Comparison of ENCODE assay signal across 1 cellular context in the genomic region with DNA sequence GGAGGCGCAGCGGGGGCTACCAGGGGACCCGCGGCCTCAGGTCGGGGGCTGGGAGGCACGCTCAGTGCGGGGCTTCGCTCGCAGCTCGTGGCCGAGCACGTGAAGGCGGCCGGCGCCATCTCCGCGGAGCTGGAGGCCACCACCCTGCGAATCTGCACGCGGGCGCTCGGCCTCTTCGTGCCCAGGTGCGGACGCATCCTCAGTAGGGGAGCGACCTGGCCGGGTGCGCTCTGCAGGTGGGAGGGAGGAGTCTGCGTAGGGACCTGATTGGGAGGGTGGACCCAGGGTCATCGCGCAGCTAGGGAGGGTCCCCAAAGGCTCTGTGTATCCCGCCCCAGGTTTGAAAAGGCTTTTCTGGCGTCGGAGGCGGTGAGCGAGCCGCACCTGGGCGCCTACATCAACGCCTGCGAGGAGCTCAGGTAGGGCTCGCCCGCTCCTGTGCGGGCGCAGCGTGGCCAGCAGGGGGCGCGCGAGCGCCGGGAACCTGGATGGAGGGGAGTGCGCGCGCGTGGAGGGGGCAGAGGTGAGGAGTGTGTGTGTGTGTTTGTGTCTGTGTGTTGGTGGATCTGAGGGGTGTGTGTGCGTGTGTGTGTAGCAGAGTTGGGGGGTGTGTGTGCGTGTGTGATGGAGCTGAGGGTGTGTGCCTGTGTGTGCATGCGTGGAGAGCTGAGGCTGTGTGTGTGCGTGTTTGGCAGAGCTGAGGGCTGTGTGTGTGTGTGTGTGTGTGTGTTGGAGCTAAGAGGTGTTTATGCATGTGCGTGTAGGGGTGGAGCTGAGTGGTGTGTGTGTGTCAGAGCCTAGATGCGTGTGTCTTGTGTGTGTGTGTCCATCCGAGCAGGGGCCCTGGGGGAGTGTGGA.
A peak's percentile ranks its signal among the peaks of the same experiment; 100 is the strongest.
TF ChIP-seq lines count a peak whose summit lies in the region.

No MANE protein-coding gene starts in this region.

TF ChIP-seq in K562, 482 proteins besides CTCF, POLR2A, EP300 and RAD21 (continued from another document and continues in another):
- TF ChIP-seq GATAD2A (IDR thresholded peaks at IDR 0.05) (peak; percentile 58; the same call in 1 of the 2 replicates), ZNF217 (CRISPR knock-in tag; IDR thresholded peaks at IDR 0.05) (no peak), SP2 (IDR thresholded peaks at IDR 0.05; ENCODE audit: extremely low read depth, low read depth, low read length, poor library complexity, severe bottlenecking) (no peak), CHCHD3 (CRISPR knock-in tag; IDR thresholded peaks at IDR 0.05) (no peak), SAFB (IDR thresholded peaks at IDR 0.05; ENCODE audit: borderline replicate concordance, low read depth, low read length) (0 out of 2 replicates have a peak, but pooled peaks have one; percentile 26), HDAC8 (tag; IDR thresholded peaks at IDR 0.05) (no peak), HMG20A (CRISPR knock-in tag; conservative IDR thresholded peaks at IDR 0.05) (no peak), ATF7 (IDR thresholded peaks at IDR 0.05) (peak; percentile 28; the same call in 1 of the 2 replicates), BDP1 (IDR thresholded peaks at IDR 0.05; ENCODE audit: insufficient read depth, insufficient read length) (no peak), CBX5 (IDR thresholded peaks at IDR 0.05; ENCODE audit: borderline replicate concordance, low read depth) (no peak), FOXM1 (IDR thresholded peaks at IDR 0.05; ENCODE audit: low read depth) (no peak), FOXM1 (CRISPR knock-in tag; IDR thresholded peaks at IDR 0.05; ENCODE audit: low read depth) (no peak), HNRNPL (IDR thresholded peaks at IDR 0.05; ENCODE audit: low read depth, low read length) (no peak), CBX8 (IDR thresholded peaks at IDR 0.05; ENCODE audit: borderline replicate concordance, extremely low read depth, low read depth, low read length, poor library complexity, severe bottlenecking) (no peak), EZH2 (IDR thresholded peaks at IDR 0.05; ENCODE audit: borderline replicate concordance, low read depth, low read length) (no peak), TFAM (CRISPR knock-in tag; conservative IDR thresholded peaks at IDR 0.05) (no peak), SRSF3 (IDR thresholded peaks at IDR 0.05; ENCODE audit: insufficient read depth, low read length) (no peak), NCOA4 (IDR thresholded peaks at IDR 0.05; ENCODE audit: partially characterized antibody) (no peak), SMARCA4 (IDR thresholded peaks at IDR 0.05) (peak; percentile 46; the same call in 1 of the 2 replicates), FOXJ2 (tag; IDR thresholded peaks at IDR 0.05) (no peak), ATF1 (CRISPR knock-in tag; IDR thresholded peaks at IDR 0.05) (no peak), ATF1 (tag; IDR thresholded peaks at IDR 0.05) (0 out of 2 replicates have a peak, but pooled peaks have one; percentile 21), C11orf30 (IDR thresholded peaks at IDR 0.05; ENCODE audit: low read depth) (no peak), SRSF1 (IDR thresholded peaks at IDR 0.05; ENCODE audit: low read depth, low read length) (no peak), GTF2F1 (IDR thresholded peaks at IDR 0.05; ENCODE audit: low read depth, low read length) (no peak), POLR2B (IDR thresholded peaks at IDR 0.05; ENCODE audit: low read depth, partially characterized antibody) (peak; percentile 61), NR2F6 (CRISPR knock-in tag; IDR thresholded peaks at IDR 0.05) (0 out of 2 replicates have a peak, but pooled peaks have one; percentile 12), POU5F1 (IDR thresholded peaks at IDR 0.05; ENCODE audit: borderline replicate concordance, low read depth, low read length, partially characterized antibody) (no peak), ZNF133 (CRISPR knock-in tag; IDR thresholded peaks at IDR 0.05) (no peak), RHOXF2B (CRISPR knock-in tag; conservative IDR thresholded peaks at IDR 0.05) (no peak), BCOR (IDR thresholded peaks at IDR 0.05) (peak; percentile 67; the same call in 1 of the 2 replicates)
- TF ChIP-seq, protein P1, sequence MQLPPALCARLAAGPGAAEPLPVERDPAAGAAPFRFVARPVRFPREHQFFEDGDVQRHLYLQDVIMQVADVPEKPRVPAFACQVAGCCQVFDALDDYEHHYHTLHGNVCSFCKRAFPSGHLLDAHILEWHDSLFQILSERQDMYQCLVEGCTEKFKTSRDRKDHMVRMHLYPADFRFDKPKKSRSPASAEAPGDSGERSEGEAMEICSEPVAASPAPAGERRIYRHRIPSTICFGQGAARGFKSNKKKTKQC (CRISPR knock-in tag; IDR thresholded peaks at IDR 0.05) = no peak
- TF ChIP-seq, protein P2, sequence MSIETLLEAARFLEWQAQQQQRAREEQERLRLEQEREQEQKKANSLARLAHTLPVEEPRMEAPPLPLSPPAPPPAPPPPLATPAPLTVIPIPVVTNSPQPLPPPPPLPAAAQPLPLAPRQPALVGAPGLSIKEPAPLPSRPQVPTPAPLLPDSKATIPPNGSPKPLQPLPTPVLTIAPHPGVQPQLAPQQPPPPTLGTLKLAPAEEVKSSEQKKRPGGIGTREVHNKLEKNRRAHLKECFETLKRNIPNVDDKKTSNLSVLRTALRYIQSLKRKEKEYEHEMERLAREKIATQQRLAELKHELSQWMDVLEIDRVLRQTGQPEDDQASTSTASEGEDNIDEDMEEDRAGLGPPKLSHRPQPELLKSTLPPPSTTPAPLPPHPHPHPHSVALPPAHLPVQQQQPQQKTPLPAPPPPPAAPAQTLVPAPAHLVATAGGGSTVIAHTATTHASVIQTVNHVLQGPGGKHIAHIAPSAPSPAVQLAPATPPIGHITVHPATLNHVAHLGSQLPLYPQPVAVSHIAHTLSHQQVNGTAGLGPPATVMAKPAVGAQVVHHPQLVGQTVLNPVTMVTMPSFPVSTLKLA (conservative IDR thresholded peaks at IDR 0.05) = peak in 1 of 2 experiments; percentile 69; a peak in 3 of 4 replicates
- TF ChIP-seq, protein P3, sequence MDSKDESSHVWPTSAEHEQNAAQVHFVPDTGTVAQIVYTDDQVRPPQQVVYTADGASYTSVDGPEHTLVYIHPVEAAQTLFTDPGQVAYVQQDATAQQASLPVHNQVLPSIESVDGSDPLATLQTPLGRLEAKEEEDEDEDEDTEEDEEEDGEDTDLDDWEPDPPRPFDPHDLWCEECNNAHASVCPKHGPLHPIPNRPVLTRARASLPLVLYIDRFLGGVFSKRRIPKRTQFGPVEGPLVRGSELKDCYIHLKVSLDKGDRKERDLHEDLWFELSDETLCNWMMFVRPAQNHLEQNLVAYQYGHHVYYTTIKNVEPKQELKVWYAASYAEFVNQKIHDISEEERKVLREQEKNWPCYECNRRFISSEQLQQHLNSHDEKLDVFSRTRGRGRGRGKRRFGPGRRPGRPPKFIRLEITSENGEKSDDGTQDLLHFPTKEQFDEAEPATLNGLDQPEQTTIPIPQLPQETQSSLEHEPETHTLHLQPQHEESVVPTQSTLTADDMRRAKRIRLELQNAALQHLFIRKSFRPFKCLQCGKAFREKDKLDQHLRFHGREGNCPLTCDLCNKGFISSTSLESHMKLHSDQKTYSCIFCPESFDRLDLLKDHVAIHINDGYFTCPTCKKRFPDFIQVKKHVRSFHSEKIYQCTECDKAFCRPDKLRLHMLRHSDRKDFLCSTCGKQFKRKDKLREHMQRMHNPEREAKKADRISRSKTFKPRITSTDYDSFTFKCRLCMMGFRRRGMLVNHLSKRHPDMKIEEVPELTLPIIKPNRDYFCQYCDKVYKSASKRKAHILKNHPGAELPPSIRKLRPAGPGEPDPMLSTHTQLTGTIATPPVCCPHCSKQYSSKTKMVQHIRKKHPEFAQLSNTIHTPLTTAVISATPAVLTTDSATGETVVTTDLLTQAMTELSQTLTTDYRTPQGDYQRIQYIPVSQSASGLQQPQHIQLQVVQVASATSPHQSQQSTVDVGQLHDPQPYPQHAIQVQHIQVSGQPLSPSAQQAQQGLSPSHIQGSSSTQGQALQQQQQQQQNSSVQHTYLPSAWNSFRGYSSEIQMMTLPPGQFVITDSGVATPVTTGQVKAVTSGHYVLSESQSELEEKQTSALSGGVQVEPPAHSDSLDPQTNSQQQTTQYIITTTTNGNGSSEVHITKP (IDR thresholded peaks at IDR 0.05; ENCODE audit: partially characterized antibody) = no peak
- TF ChIP-seq, protein P4, sequence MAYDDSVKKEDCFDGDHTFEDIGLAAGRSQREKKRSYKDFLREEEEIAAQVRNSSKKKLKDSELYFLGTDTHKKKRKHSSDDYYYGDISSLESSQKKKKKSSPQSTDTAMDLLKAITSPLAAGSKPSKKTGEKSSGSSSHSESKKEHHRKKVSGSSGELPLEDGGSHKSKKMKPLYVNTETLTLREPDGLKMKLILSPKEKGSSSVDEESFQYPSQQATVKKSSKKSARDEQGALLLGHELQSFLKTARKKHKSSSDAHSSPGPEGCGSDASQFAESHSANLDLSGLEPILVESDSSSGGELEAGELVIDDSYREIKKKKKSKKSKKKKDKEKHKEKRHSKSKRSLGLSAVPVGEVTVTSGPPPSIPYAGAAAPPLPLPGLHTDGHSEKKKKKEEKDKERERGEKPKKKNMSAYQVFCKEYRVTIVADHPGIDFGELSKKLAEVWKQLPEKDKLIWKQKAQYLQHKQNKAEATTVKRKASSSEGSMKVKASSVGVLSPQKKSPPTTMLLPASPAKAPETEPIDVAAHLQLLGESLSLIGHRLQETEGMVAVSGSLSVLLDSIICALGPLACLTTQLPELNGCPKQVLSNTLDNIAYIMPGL (CRISPR knock-in tag; IDR thresholded peaks at IDR 0.05) = no peak
- TF ChIP-seq, protein P5, sequence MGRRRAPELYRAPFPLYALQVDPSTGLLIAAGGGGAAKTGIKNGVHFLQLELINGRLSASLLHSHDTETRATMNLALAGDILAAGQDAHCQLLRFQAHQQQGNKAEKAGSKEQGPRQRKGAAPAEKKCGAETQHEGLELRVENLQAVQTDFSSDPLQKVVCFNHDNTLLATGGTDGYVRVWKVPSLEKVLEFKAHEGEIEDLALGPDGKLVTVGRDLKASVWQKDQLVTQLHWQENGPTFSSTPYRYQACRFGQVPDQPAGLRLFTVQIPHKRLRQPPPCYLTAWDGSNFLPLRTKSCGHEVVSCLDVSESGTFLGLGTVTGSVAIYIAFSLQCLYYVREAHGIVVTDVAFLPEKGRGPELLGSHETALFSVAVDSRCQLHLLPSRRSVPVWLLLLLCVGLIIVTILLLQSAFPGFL (CRISPR knock-in tag; IDR thresholded peaks at IDR 0.05) = no peak
- TF ChIP-seq, protein P6, sequence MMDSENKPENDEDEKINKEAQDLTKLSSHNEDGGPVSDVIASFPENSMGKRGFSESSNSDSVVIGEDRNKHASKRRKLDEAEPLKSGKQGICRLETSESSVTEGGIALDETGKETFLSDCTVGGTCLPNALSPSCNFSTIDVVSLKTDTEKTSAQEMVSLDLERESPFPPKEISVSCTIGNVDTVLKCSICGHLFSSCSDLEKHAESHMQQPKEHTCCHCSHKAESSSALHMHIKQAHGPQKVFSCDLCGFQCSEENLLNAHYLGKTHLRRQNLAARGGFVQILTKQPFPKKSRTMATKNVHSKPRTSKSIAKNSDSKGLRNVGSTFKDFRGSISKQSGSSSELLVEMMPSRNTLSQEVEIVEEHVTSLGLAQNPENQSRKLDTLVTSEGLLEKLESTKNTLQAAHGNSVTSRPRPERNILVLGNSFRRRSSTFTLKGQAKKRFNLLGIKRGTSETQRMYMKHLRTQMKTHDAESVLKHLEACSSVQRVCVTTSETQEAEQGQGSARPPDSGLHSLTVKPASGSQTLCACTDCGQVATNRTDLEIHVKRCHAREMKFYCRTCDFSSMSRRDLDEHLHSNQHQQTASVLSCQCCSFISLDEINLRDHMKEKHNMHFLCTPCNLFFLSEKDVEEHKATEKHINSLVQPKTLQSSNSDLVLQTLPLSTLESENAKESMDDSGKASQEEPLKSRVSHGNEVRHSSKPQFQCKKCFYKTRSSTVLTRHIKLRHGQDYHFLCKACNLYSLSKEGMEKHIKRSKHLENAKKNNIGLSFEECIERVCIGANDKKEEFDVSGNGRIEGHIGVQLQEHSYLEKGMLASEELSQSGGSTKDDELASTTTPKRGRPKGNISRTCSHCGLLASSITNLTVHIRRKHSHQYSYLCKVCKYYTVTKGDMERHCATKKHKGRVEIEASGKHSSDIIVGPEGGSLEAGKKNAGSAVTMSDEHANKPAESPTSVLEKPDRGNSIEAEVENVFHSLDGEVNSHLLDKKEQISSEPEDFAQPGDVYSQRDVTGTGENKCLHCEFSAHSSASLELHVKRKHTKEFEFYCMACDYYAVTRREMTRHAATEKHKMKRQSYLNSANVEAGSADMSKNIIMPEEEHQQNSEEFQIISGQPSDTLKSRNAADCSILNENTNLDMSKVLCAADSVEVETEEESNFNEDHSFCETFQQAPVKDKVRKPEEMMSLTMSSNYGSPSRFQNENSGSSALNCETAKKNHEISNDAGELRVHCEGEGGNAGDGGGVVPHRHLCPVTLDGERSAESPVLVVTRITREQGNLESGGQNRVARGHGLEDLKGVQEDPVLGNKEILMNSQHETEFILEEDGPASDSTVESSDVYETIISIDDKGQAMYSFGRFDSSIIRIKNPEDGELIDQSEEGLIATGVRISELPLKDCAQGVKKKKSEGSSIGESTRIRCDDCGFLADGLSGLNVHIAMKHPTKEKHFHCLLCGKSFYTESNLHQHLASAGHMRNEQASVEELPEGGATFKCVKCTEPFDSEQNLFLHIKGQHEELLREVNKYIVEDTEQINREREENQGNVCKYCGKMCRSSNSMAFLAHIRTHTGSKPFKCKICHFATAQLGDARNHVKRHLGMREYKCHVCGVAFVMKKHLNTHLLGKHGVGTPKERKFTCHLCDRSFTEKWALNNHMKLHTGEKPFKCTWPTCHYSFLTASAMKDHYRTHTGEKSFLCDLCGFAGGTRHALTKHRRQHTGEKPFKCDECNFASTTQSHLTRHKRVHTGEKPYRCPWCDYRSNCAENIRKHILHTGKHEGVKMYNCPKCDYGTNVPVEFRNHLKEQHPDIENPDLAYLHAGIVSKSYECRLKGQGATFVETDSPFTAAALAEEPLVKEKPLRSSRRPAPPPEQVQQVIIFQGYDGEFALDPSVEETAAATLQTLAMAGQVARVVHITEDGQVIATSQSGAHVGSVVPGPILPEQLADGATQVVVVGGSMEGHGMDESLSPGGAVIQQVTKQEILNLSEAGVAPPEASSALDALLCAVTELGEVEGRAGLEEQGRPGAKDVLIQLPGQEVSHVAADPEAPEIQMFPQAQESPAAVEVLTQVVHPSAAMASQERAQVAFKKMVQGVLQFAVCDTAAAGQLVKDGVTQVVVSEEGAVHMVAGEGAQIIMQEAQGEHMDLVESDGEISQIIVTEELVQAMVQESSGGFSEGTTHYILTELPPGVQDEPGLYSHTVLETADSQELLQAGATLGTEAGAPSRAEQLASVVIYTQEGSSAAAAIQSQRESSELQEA (IDR thresholded peaks at IDR 0.05; ENCODE audit: low read depth) = peak; percentile 41; the same call in 1 of the 2 replicates
- TF ChIP-seq, protein P7, sequence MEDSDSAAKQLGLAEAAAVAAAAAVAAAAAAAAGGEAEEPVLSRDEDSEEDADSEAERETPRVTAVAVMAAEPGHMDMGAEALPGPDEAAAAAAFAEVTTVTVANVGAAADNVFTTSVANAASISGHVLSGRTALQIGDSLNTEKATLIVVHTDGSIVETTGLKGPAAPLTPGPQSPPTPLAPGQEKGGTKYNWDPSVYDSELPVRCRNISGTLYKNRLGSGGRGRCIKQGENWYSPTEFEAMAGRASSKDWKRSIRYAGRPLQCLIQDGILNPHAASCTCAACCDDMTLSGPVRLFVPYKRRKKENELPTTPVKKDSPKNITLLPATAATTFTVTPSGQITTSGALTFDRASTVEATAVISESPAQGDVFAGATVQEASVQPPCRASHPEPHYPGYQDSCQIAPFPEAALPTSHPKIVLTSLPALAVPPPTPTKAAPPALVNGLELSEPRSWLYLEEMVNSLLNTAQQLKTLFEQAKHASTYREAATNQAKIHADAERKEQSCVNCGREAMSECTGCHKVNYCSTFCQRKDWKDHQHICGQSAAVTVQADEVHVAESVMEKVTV (CRISPR knock-in tag; IDR thresholded peaks at IDR 0.05) = peak; percentile 70
